ENCODE assay signal across 1 cellular context in the genomic region with DNA sequence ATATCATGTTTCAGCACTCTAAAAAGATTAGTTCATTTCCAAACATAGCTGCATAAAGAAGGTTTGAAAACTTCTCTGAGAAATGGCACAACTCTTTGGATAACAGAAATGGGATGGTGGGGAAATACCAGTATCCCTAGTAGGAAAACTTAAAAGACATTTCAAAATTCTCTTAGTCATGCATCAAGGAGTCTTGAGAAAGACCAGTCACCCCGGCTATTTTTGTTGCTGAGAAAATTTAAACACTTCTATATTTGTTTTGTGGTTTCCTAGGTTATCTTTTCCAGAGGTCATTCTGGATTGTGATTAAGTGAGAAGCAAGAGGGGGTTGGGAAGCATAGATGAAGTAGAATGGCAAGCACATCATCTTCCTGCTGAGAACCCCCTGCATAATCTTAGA.
TF ChIP-seq lines count a peak whose summit lies in the region.

No MANE protein-coding gene starts in this region.

TF ChIP-seq in IMR-90, 13 proteins besides CTCF, POLR2A, EP300 and RAD21 (continued from another document):
- TF ChIP-seq, protein P1, sequence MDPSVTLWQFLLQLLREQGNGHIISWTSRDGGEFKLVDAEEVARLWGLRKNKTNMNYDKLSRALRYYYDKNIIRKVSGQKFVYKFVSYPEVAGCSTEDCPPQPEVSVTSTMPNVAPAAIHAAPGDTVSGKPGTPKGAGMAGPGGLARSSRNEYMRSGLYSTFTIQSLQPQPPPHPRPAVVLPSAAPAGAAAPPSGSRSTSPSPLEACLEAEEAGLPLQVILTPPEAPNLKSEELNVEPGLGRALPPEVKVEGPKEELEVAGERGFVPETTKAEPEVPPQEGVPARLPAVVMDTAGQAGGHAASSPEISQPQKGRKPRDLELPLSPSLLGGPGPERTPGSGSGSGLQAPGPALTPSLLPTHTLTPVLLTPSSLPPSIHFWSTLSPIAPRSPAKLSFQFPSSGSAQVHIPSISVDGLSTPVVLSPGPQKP (IDR thresholded peaks at IDR 0.05; ENCODE audit: borderline replicate concordance, low read depth, low read length), result no peak
- TF ChIP-seq RFX5 (IDR thresholded peaks at IDR 0.05; ENCODE audit: low read depth, low read length) (no peak), FOS (IDR thresholded peaks at IDR 0.05; ENCODE audit: low read depth, low read length) (peak; percentile 87), SMC3 (IDR thresholded peaks at IDR 0.05; ENCODE audit: low read depth, low read length) (no peak), MXI1 (IDR thresholded peaks at IDR 0.05; ENCODE audit: borderline replicate concordance, low read depth, low read length) (no peak), CEBPB (IDR thresholded peaks at IDR 0.05; ENCODE audit: low read depth, low read length) (peak; percentile 92), MAFK (IDR thresholded peaks at IDR 0.05; ENCODE audit: low read depth, low read length) (no peak), NFE2L2 (IDR thresholded peaks at IDR 0.05; ENCODE audit: low read depth, low read length) (peak; percentile 76), BHLHE40 (IDR thresholded peaks at IDR 0.05; ENCODE audit: low read depth, low read length) (peak; percentile 65)
